Comparison of ENCODE assay signal across 15 cellular contexts in genomic region chr18:54777118-54777791, GRCh38. TPM values are rescaled to one million over a fixed set of nuclear protein-coding genes. Genes with fewer than 3 reads are reported as not detected.
DNase-seq lines count a peak whose midpoint lies in the region; ATAC-seq and TF ChIP-seq lines count a peak whose summit lies in the region.
"Had no signal": no experiment of that assay in that cellular context is flagged by ENCODE, and none has a peak within 500 bp of the region (broad histone marks: within the 10 kb centered on the region; RNA-seq: fewer than 3 reads in every experiment).

No MANE protein-coding gene starts in this region.

- DNase-seq in GM23248, result no peak
- DNase-seq in lower lobe of right lung, result no peak
- no peak for DNase-seq in occipital lobe (lab: John Stamatoyannopoulos, UW)
- no peak for DNase-seq in HuH-7.5 (ENCODE audit: low spot score)
- no peak for DNase-seq in NCI-H2196 (lab: John Stamatoyannopoulos, UW; ENCODE audit: unreplicated experiment)
- no peak for DNase-seq in activated CD4-positive, alpha-beta T cell treated with anti-CD3 and anti-CD28 coated beads for 4 hours
- DNase-seq: activated naive CD4-positive, alpha-beta T cell treated with anti-CD3 and anti-CD28 coated beads, Interleukin-2, amount 10 ng/mL, durations not matched to agents 7 days and 5 days; CD8-positive, alpha-beta T cell; hypothalamus; NCI-H345; stimulated activated CD4-positive, alpha-beta T cell treated with anti-CD3 and anti-CD28 coated beads, Interleukin-2, amount 100 ng/mL, for 48 hours had no signal

- H3K9me3 ChIP-seq in GM23248 (ENCODE audit: low read depth) (no peaks in the 10 kb centered on the region), OCI-LY3 (ENCODE audit: insufficient read depth, low read length) (no peaks in the 10 kb centered on the region), lower lobe of right lung (no peaks in the 10 kb centered on the region)
- H3K9me3 ChIP-seq: HAP-1 had no signal

- H3K27me3 ChIP-seq in GM23248 (replicated peaks; ENCODE audit: insufficient read depth), result no peaks in the 10 kb centered on the region
- peaks cover 33% of the 10 kb centered on the region for H3K27me3 ChIP-seq in OCI-LY3 (ENCODE audit: low read depth, low read length)
- H3K27me3 ChIP-seq in lower lobe of right lung (ENCODE audit: low read depth), result no peaks in the 10 kb centered on the region

- H2AFZ ChIP-seq in GM23248 (0 out of 2 replicates have a peak overlapping the region, but pooled peaks have one; percentile 4), OCI-LY3 (ENCODE audit: low read depth, low read length) (no peak overlapping the region)

- WGBS in GM23248 (ENCODE audit: low coverage in 1 of 2, low lambda C conversion rate in 2 of 2, missing lambda C conversion rate in 2 of 2), 2 experiments, result 100% methylated on average over 1 of the region's 1 CpG

- H3K9me2 ChIP-seq in GM23248 (ENCODE audit: insufficient read depth), result peaks cover 3% of the 10 kb centered on the region; the same call in 1 of the 2 replicates

- H3F3A ChIP-seq in GM23248 (ENCODE audit: insufficient read depth), result peaks cover 40% of the 10 kb centered on the region

- H3K36me3 ChIP-seq in GM23248 (ENCODE audit: low read depth) (no peaks in the 10 kb centered on the region), OCI-LY3 (replicated peaks; ENCODE audit: low read depth, low read length) (no peaks in the 10 kb centered on the region), lower lobe of right lung (no peaks in the 10 kb centered on the region)
- H3K36me3 ChIP-seq: HAP-1 had no signal

- intact Hi-C loops in lower lobe of right lung (cut with DNase I), result no loop called here

- H3K4me1 ChIP-seq in GM23248 (ENCODE audit: insufficient read depth) (peaks cover 41% of the 10 kb centered on the region), OCI-LY3 (ENCODE audit: low read length) (peaks cover 28% of the 10 kb centered on the region), lower lobe of right lung (no peaks in the 10 kb centered on the region)

- in situ Hi-C loops in GM23248 (cut with MboI), result no loop called here

- H3K4me2 ChIP-seq in GM23248 (ENCODE audit: unreplicated experiment) (peak overlapping the region; percentile 50), OCI-LY3 (ENCODE audit: low read length) (peak overlapping the region; percentile 46)

- H3K27ac ChIP-seq in GM23248 (peak overlapping the region; percentile 98), OCI-LY3 (ENCODE audit: low read length) (no peak overlapping the region), lower lobe of right lung (no peak overlapping the region)

- H3K4me3 ChIP-seq in GM23248 (no peak overlapping the region), OCI-LY3 (ENCODE audit: low read length) (0 out of 2 replicates have a peak overlapping the region, but pooled peaks have one; percentile 1), lower lobe of right lung (no peak overlapping the region)
- H3K4me3 ChIP-seq: HAP-1 had no signal

- peak overlapping the region; percentile 56 for H3K9ac ChIP-seq in GM23248
- no peak overlapping the region for H3K9ac ChIP-seq in OCI-LY3 (ENCODE audit: low read length)

- TF ChIP-seq POLR2A in GM18505 (IDR thresholded peaks at IDR 0.05; ENCODE audit: borderline replicate concordance, extremely low read depth, insufficient read depth, insufficient read length), result no peak

- H3K79me2 ChIP-seq in GM23248 (ENCODE audit: insufficient read depth) (no peaks in the 10 kb centered on the region), OCI-LY3 (ENCODE audit: low read length) (no peaks in the 10 kb centered on the region)

- H4K20me1 ChIP-seq in GM23248 (ENCODE audit: insufficient read depth), result no peaks in the 10 kb centered on the region
- H4K20me1 ChIP-seq in OCI-LY3 (ENCODE audit: insufficient read depth, low read length), result no peaks in the 10 kb centered on the region

- ATAC-seq in GM18505 (IDR thresholded peaks at IDR 0.05; ENCODE audit: unreplicated experiment) (peak; percentile 59), lower lobe of right lung (peak; percentile 40 to 51)
- ATAC-seq: CD8-positive, alpha-beta T cell had no signal

- TF ChIP-seq CTCF in OCI-LY3 (IDR thresholded peaks at IDR 0.05; ENCODE audit: low read depth, low read length) (no peak), lower lobe of right lung (IDR thresholded peaks at IDR 0.05) (no peak)

RNA-seq across cellular contexts. Expression of gene RAB27B, which starts 51.0 kb away (rescaled TPM):
- total RNA-seq in GM23248 (2014; rRNA removed; shearing (Covaris generic)), result 0.13 and 0.54 TPM in 2 replicates
- 0.18 and 0.45 TPM in 2 replicates for polyA plus RNA-seq in GM23248 (2016; fragmentation: Nextera tagmentation; extraction: Ambion mirVana)
- total RNA-seq in lower lobe of right lung (20.1 TPM), occipital lobe (35.1 TPM)
- total RNA-seq: dermis microvascular lymphatic vessel endothelial cell had no signal

Comparison
In these comparisons a context has a peak if more than half of its experiments do, and no peak if none do; other contexts are left out.
1. RNA of gene RAB27B, which starts 51.0 kb away (total RNA-seq): 35.1 TPM in occipital lobe (single experiment) and 20.1 TPM in lower lobe of right lung (single experiment); 0.13 to 0.54 TPM in GM23248; every median in the first group is over 10 times any median in the second.